Comparison of ENCODE assay signal across 11 cellular contexts in the genomic region with DNA sequence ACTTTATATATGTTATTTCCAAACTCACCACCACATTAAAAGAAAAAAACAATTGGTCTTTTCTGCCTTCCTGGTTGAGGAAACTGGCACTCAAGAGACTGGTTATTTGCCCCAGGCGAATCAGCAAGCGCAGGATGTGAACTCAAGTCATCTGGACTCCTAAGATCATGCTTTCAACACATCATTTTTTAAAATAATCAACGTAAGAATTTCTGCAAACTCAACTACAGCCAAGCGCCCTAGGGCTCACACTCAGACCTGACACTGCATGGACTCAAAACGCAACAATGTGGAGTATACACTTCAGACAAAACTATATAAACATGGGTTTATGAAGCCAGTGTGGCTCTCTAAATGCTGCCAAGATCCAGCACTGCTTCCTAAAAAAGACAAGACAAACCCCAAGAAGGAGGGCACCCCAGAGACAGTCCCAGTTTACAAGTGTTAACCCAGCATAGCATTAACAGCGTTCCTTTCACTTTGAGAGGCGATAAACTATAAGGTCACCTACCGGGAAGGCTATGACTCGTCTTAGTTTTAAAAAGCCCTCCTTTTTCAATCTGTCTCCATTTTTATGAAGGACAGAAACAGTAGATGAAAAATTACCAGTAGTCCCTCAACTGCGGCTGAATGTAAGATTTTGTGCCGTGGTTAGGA. TPM values are rescaled to one million over a fixed set of nuclear protein-coding genes. Genes with fewer than 3 reads are reported as not detected.
DNase-seq lines count a peak whose midpoint lies in the region; ATAC-seq and TF ChIP-seq lines count a peak whose summit lies in the region.
"Had no signal": no experiment of that assay in that cellular context is flagged by ENCODE, and none has a peak within 500 bp of the region (broad histone marks: within the 10 kb centered on the region; RNA-seq: fewer than 3 reads in every experiment).

No MANE protein-coding gene starts in this region.

- H3K27me3 Mint-ChIP-seq in activated CD4-positive, alpha-beta memory T cell treated with anti-CD3 and anti-CD28 coated beads, Interleukin-2, amount 10 ng/mL, durations not matched to agents 7 days and 5 days = no peaks in the 10 kb centered on the region
- H3K27me3 Mint-ChIP-seq: naive thymus-derived CD8-positive, alpha-beta T cell had no signal

- H3K9me3 ChIP-seq in HEK293 (ENCODE audit: control insufficient read depth, insufficient read depth, low read depth, low read length) (no peaks in the 10 kb centered on the region), gastroesophageal sphincter (no peaks in the 10 kb centered on the region), sigmoid colon (no peaks in the 10 kb centered on the region)

- H3K4me3 Mint-ChIP-seq in activated CD4-positive, alpha-beta memory T cell treated with anti-CD3 and anti-CD28 coated beads, Interleukin-2, amount 10 ng/mL, durations not matched to agents 7 days and 5 days = peak overlapping the region; percentile 25
- H3K4me3 Mint-ChIP-seq: endodermal cell; naive thymus-derived CD8-positive, alpha-beta T cell had no signal

- 22 to 31% methylated on average over 9 of the region's 11 CpGs for WGBS in gastroesophageal sphincter (ENCODE audit: low coverage in 1 of 2), 2 donors
- 81 to 84% methylated on average over 11 of the region's 11 CpGs for WGBS in sigmoid colon, 2 donors

- H3K36me3 ChIP-seq in HEK293 (ENCODE audit: control insufficient read depth in 2 of 2, insufficient read depth in 1 of 2, low read length in 2 of 2) (no peaks in the 10 kb centered on the region), gastroesophageal sphincter (no peaks in the 10 kb centered on the region), sigmoid colon (no peaks in the 10 kb centered on the region)

- no peaks in the 10 kb centered on the region for H3K9me3 Mint-ChIP-seq in activated CD4-positive, alpha-beta memory T cell treated with anti-CD3 and anti-CD28 coated beads, Interleukin-2, amount 10 ng/mL, durations not matched to agents 7 days and 5 days
- H3K9me3 Mint-ChIP-seq: endodermal cell had no signal

- no peaks in the 10 kb centered on the region for H3K36me3 Mint-ChIP-seq in activated CD4-positive, alpha-beta memory T cell treated with anti-CD3 and anti-CD28 coated beads, Interleukin-2, amount 10 ng/mL, durations not matched to agents 7 days and 5 days (ENCODE audit: low read depth)
- H3K36me3 Mint-ChIP-seq: naive thymus-derived CD8-positive, alpha-beta T cell had no signal

- peak overlapping the region; percentile 67 for H3K27ac ChIP-seq in HEK293 (ENCODE audit: extremely low read depth, low read depth, low read length)
- peak overlapping the region; percentile 57 to 76 (median 68) for H3K27ac ChIP-seq in gastroesophageal sphincter
- peak overlapping the region; percentile 54 to 80 (median 74) for H3K27ac ChIP-seq in sigmoid colon

- H3K4me1 Mint-ChIP-seq in activated CD4-positive, alpha-beta memory T cell treated with anti-CD3 and anti-CD28 coated beads, Interleukin-2, amount 10 ng/mL, durations not matched to agents 7 days and 5 days = peaks cover 41% of the 10 kb centered on the region

- ATAC-seq in gastroesophageal sphincter (peak; percentile 19), GM21528 (IDR thresholded peaks at IDR 0.05; ENCODE audit: low FRiP score, unreplicated experiment) (no peak)
- ATAC-seq: GM12878; naive thymus-derived CD8-positive, alpha-beta T cell had no signal

- intact Hi-C loops in sigmoid colon (cut with DNase I) = loop anchor here (5.0 kb wide), 2 partner anchors 47 to 63 kb away; no protein-coding TSS in a partner anchor

- TF ChIP-seq CTCF in HEK293 (tag by site-specific recombination; IDR thresholded peaks at IDR 0.05) = no peak
- no peak for TF ChIP-seq CTCF in gastroesophageal sphincter (IDR thresholded peaks at IDR 0.05)
- no peak for TF ChIP-seq CTCF in sigmoid colon (IDR thresholded peaks at IDR 0.05)

- H3K4me1 ChIP-seq in HEK293 (ENCODE audit: control insufficient read depth, insufficient read depth, low read length) (peaks cover 64% of the 10 kb centered on the region), gastroesophageal sphincter (peaks cover 3 to 76% (median 3%) of the 10 kb centered on the region in 3 donors), sigmoid colon (peaks cover 0 to 60% (median 23%) of the 10 kb centered on the region in 4 donors)

- CTCF ChIA-PET in HEK293 (lab: Yijun Ruan, JAX) = no interaction called here
- CTCF ChIA-PET in activated CD4-positive, alpha-beta memory T cell treated with anti-CD3 and anti-CD28 coated beads, Interleukin-2, amount 10 ng/mL, durations not matched to agents 7 days and 5 days (lab: Charles Lee) = no interaction called here

- TF ChIP-seq EP300 in gastroesophageal sphincter (IDR thresholded peaks at IDR 0.05) (no peak), sigmoid colon (IDR thresholded peaks at IDR 0.05) (no peak)

- peak overlapping the region; percentile 31 for H3K27ac Mint-ChIP-seq in activated CD4-positive, alpha-beta memory T cell treated with anti-CD3 and anti-CD28 coated beads, Interleukin-2, amount 10 ng/mL, durations not matched to agents 7 days and 5 days
- H3K27ac Mint-ChIP-seq: endodermal cell; naive thymus-derived CD8-positive, alpha-beta T cell had no signal

- TF ChIP-seq POLR2A in gastroesophageal sphincter (IDR thresholded peaks at IDR 0.05) = no peak
- no peak for TF ChIP-seq POLR2A in sigmoid colon (IDR thresholded peaks at IDR 0.05)

- H3K27me3 ChIP-seq in gastroesophageal sphincter (no peaks in the 10 kb centered on the region), sigmoid colon (no peaks in the 10 kb centered on the region)

- DNase-seq in activated CD4-positive, alpha-beta memory T cell treated with anti-CD3 and anti-CD28 coated beads, Interleukin-2, amount 10 ng/mL, durations not matched to agents 7 days and 5 days = no peak
- DNase-seq in sigmoid colon (no peak), SHP77 treated with DMSO at 0.1 percent for 48 hours (lab: John Stamatoyannopoulos, UW) (no peak), NCI-H345 treated with DMSO at 0.1 percent for 48 hours (lab: John Stamatoyannopoulos, UW; ENCODE audit: unreplicated experiment) (no peak), NCI-H128 (lab: John Stamatoyannopoulos, UW; ENCODE audit: unreplicated experiment) (no peak)
- DNase-seq: endodermal cell; naive thymus-derived CD8-positive, alpha-beta T cell had no signal

- POLR2A ChIA-PET in HEK293 (lab: Yijun Ruan, JAX) = no interaction called here
- POLR2A ChIA-PET in activated CD4-positive, alpha-beta memory T cell treated with anti-CD3 and anti-CD28 coated beads, Interleukin-2, amount 10 ng/mL, durations not matched to agents 7 days and 5 days (lab: Charles Lee) = no interaction called here

- H3K4me3 ChIP-seq in HEK293 (ENCODE audit: low read depth, low read length) (no peak overlapping the region), gastroesophageal sphincter (peak overlapping the region; percentile 36 to 46), sigmoid colon (peak overlapping the region; percentile 4 to 40 (median 37))
- H3K4me3 ChIP-seq: GM12878 had no signal

TF ChIP-seq in HEK293, 187 proteins besides CTCF, POLR2A, EP300 and RAD21 (continues in another document):
- TF ChIP-seq, protein P1, sequence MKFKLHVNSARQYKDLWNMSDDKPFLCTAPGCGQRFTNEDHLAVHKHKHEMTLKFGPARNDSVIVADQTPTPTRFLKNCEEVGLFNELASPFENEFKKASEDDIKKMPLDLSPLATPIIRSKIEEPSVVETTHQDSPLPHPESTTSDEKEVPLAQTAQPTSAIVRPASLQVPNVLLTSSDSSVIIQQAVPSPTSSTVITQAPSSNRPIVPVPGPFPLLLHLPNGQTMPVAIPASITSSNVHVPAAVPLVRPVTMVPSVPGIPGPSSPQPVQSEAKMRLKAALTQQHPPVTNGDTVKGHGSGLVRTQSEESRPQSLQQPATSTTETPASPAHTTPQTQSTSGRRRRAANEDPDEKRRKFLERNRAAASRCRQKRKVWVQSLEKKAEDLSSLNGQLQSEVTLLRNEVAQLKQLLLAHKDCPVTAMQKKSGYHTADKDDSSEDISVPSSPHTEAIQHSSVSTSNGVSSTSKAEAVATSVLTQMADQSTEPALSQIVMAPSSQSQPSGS (tag by site-specific recombination; IDR thresholded peaks at IDR 0.05; ENCODE audit: low read depth) = no peak
- TF ChIP-seq ZNF211 (tag by site-specific recombination; IDR thresholded peaks at IDR 0.05; ENCODE audit: low read depth) (no peak), ZNF16 (tag by site-specific recombination; IDR thresholded peaks at IDR 0.05; ENCODE audit: low read depth) (no peak), SCRT2 (tag by site-specific recombination; IDR thresholded peaks at IDR 0.05) (peak; percentile 48; the same call in 1 of the 2 replicates), ZNF529 (tag by site-specific recombination; IDR thresholded peaks at IDR 0.05; ENCODE audit: insufficient replicate concordance) (no peak), KLF16 (tag by site-specific recombination; IDR thresholded peaks at IDR 0.05) (0 out of 2 replicates have a peak, but pooled peaks have one; percentile 33), ZNF473 (tag by site-specific recombination; IDR thresholded peaks at IDR 0.05) (no peak), ZNF660 (tag by site-specific recombination; IDR thresholded peaks at IDR 0.05) (peak; percentile 45; the same call in 1 of the 2 replicates), ZFP41 (tag by site-specific recombination; IDR thresholded peaks at IDR 0.05; ENCODE audit: borderline replicate concordance) (no peak), SALL2 (tag by site-specific recombination; IDR thresholded peaks at IDR 0.05; ENCODE audit: borderline replicate concordance) (no peak)
- TF ChIP-seq, protein P2, sequence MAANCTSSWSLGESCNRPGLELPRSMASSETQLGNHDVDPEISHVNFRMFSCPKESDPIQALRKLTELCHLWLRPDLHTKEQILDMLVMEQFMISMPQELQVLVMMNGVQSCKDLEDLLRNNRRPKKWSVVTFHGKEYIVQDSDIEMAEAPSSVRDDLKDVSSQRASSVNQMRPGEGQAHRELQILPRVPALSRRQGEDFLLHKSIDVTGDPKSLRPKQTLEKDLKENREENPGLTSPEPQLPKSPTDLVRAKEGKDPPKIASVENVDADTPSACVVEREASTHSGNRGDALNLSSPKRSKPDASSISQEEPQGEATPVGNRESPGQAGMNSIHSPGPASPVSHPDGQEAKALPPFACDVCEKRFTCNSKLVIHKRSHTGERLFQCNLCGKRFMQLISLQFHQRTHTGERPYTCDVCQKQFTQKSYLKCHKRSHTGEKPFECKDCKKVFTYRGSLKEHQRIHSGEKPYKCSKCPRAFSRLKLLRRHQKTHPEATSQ (tag by site-specific recombination; IDR thresholded peaks at IDR 0.05) = no peak

RNA-seq across cellular contexts. Expression of a gene that starts 54.9 kb away (rescaled TPM):
- total RNA-seq in activated CD4-positive, alpha-beta memory T cell treated with anti-CD3 and anti-CD28 coated beads, Interleukin-2, amount 10 ng/mL, durations not matched to agents 7 days and 5 days = under 1 TPM; 0.78 to 0.93 TPM
- total RNA-seq in gastroesophageal sphincter = 10 to 100 TPM; 29.5 to 65.2 (median 32.6) TPM
- total RNA-seq in sigmoid colon = 10 to 100 TPM; 22.5 to 42.5 (median 32.1) TPM
- polyA plus RNA-seq in sigmoid colon = 10 to 100 TPM; 16.2 to 20.6 (median 18.0) TPM

Comparison
In these comparisons a context has a peak if more than half of its experiments do, and no peak if none do; other contexts are left out.
1. RNA of a gene that starts 54.9 kb away (total RNA-seq): 29.5 to 65.2 TPM in gastroesophageal sphincter and 22.5 to 42.5 TPM in sigmoid colon; 0.78 to 0.93 TPM in activated CD4-positive, alpha-beta memory T cell treated with anti-CD3 and anti-CD28 coated beads, Interleukin-2, amount 10 ng/mL, durations not matched to agents 7 days and 5 days; every median in the first group is over 10 times any median in the second.
2. Peak in every context shown above with its lines, with median percentiles within 50 percentile points of each other: H3K27ac ChIP-seq.